16 cellular contexts compared by ENCODE assay signal in genomic region chr1:73887412-73887811, GRCh38.
DNase-seq lines count a peak whose midpoint lies in the region; ATAC-seq and TF ChIP-seq lines count a peak whose summit lies in the region.
"Had no signal": no experiment of that assay in that cellular context is flagged by ENCODE, and none has a peak within 500 bp of the region (broad histone marks: within the 10 kb centered on the region; RNA-seq: fewer than 3 reads in every experiment).

No MANE protein-coding gene starts in this region.

- H3K9me3 ChIP-seq in left ventricle myocardium inferior (replicated peaks), result no peaks in the 10 kb centered on the region
- H3K9me3 ChIP-seq: BLaER1 treated with 17β-estradiol and CSF1 and Interleukin-3, amounts not matched to agents 10 nM and 100 nM had no signal

- in situ Hi-C loops in G401 (cut with HindIII; ENCODE audit: low sequenced_read_pairs), result no loop called here

- H3K4me3 ChIP-seq in left ventricle myocardium inferior, result no peak overlapping the region
- H3K4me3 ChIP-seq: BLaER1 treated with 17β-estradiol and CSF1 and Interleukin-3, amounts not matched to agents 10 nM and 100 nM had no signal

- no peaks in the 10 kb centered on the region for H3K36me3 ChIP-seq in left ventricle myocardium inferior
- H3K36me3 ChIP-seq: BLaER1 treated with 17β-estradiol and CSF1 and Interleukin-3, amounts not matched to agents 10 nM and 100 nM had no signal

- peak; percentile 90 for ATAC-seq in Right ventricle myocardium superior (ENCODE audit: poor library complexity)
- ATAC-seq: CD8-positive, alpha-beta T cell; HCT116; HepG2 had no signal

- H3K27ac ChIP-seq in left ventricle myocardium inferior (replicated peaks), result no peak overlapping the region
- H3K27ac ChIP-seq: BLaER1 treated with 17β-estradiol and CSF1 and Interleukin-3, amounts not matched to agents 10 nM and 100 nM had no signal

- H3K4me1 ChIP-seq in left ventricle myocardium inferior, result no peaks in the 10 kb centered on the region
- H3K4me1 ChIP-seq: BLaER1 treated with 17β-estradiol and CSF1 and Interleukin-3, amounts not matched to agents 10 nM and 100 nM had no signal

- H3K27me3 ChIP-seq in left ventricle myocardium inferior (ENCODE audit: low read depth), result no peaks in the 10 kb centered on the region
- H3K27me3 ChIP-seq: BLaER1 treated with 17β-estradiol and CSF1 and Interleukin-3, amounts not matched to agents 10 nM and 100 nM had no signal

- intact Hi-C loops in Right ventricle myocardium superior (cut with DNase I) (no loop called here), left ventricle myocardium inferior (cut with micrococcal nuclease) (no loop called here)

- DNase-seq in G401 (ENCODE audit: low spot score), result peak; percentile 98
- DNase-seq in NCI-H69 (lab: John Stamatoyannopoulos, UW), result peak; percentile 57
- peak; percentile 47 for DNase-seq in Right ventricle myocardium superior
- peak; percentile 23 for DNase-seq in left ventricle myocardium inferior
- no peak for DNase-seq in stimulated activated CD4-positive, alpha-beta T cell treated with anti-CD3 and anti-CD28 coated beads, Interleukin-4, amount 100 ng/mL, for 24 hours
- DNase-seq in SKM-1 (lab: John Stamatoyannopoulos, UW; ENCODE audit: unreplicated experiment), result no peak
- no peak for DNase-seq in HUDEP-2 (lab: John Stamatoyannopoulos, UW; ENCODE audit: unreplicated experiment in 76 of 76)
- DNase-seq: Calu3; CD8-positive, alpha-beta T cell; GDM1; GOT3; H7; HFFc6 had no signal

- TF ChIP-seq CTCF in left ventricle myocardium inferior (IDR thresholded peaks at IDR 0.05; ENCODE audit: borderline replicate concordance), result no peak

Comparison
In these comparisons a context has a peak if more than half of its experiments do, and no peak if none do; other contexts are left out.
1. DNase-seq: peak in G401 (single experiment), NCI-H69 (single experiment), Right ventricle myocardium superior (single experiment) and left ventricle myocardium inferior (single experiment); none in stimulated activated CD4-positive, alpha-beta T cell treated with anti-CD3 and anti-CD28 coated beads, Interleukin-4, amount 100 ng/mL, for 24 hours (single experiment), SKM-1 (single experiment) and HUDEP-2 (0 of 76).